Comparison of ENCODE assay signal across 15 cellular contexts in genomic region chr2:9201185-9201891, GRCh38. TPM values are rescaled to one million over a fixed set of nuclear protein-coding genes. Genes with fewer than 3 reads are reported as not detected.
A peak's percentile ranks its signal among the peaks of the same experiment; 100 is the strongest.
DNase-seq lines count a peak whose midpoint lies in the region; ATAC-seq and TF ChIP-seq lines count a peak whose summit lies in the region.
"Had no signal": no experiment of that assay in that cellular context is flagged by ENCODE, and none has a peak within 500 bp of the region (broad histone marks: within the 10 kb centered on the region; RNA-seq: fewer than 3 reads in every experiment).

No MANE protein-coding gene starts in this region.

- no peak overlapping the region for H3K4me3 ChIP-seq in right lobe of liver
- H3K4me3 ChIP-seq: body of pancreas had no signal

- no peaks in the 10 kb centered on the region for H3K36me3 ChIP-seq in right lobe of liver

- peak; percentile 40 to 81 (median 46) for ATAC-seq in right lobe of liver
- no peak for ATAC-seq in GM21619 (IDR thresholded peaks at IDR 0.05; ENCODE audit: unreplicated experiment)
- ATAC-seq in GM18867 (IDR thresholded peaks at IDR 0.05; ENCODE audit: unreplicated experiment), result no peak
- ATAC-seq: activated CD4-positive, CD25-positive, alpha-beta regulatory T cell treated with anti-CD3 and anti-CD28 coated beads, Interleukin-2, amount 50 U/mL, for 24 hours; body of pancreas had no signal

- TF ChIP-seq POLR2A in right lobe of liver (IDR thresholded peaks at IDR 0.05), result no peak

- intact Hi-C loops in right lobe of liver (cut with DNase I), result loop anchor here in 1 of 2 donors (10.0 kb wide), 1 partner anchor 133 kb away; no protein-coding TSS in a partner anchor

- peaks cover 0 to 14% (median 3%) of the 10 kb centered on the region in 4 donors for H3K4me1 ChIP-seq in right lobe of liver

- H3K27ac Mint-ChIP-seq in chondrocyte (ENCODE audit: unreplicated experiment), result peak overlapping the region; percentile 50

- no peaks in the 10 kb centered on the region for H3K36me3 Mint-ChIP-seq in chondrocyte (ENCODE audit: low read depth)

- no peak for TF ChIP-seq CTCF in chondrocyte (IDR thresholded peaks at IDR 0.05)
- TF ChIP-seq CTCF in right lobe of liver (IDR thresholded peaks at IDR 0.05), result no peak

- DNase-seq in AG08396 (ENCODE audit: low spot score), result peak; percentile 74
- DNase-seq in HT-29 (ENCODE audit: low spot score), result peak; percentile 11
- no peak for DNase-seq in chondrocyte (ENCODE audit: low spot score)
- no peak for DNase-seq in right lobe of liver
- no peak for DNase-seq in stimulated activated naive CD4-positive, alpha-beta T cell (lab: John Stamatoyannopoulos, UW)
- DNase-seq in DMS 273 treated with DMSO at 0.1 percent for 48 hours (lab: John Stamatoyannopoulos, UW), result no peak
- DNase-seq: body of pancreas; NCI-H2081; stimulated activated CD4-positive, alpha-beta T cell treated with anti-CD3 and anti-CD28 coated beads, Interleukin-4, amount 100 ng/mL, for 1 hour; stimulated activated naive CD4-positive, alpha-beta T cell treated with Interleukin-2 at 50 U/mL for 16 hours had no signal

- peaks cover 38% of the 10 kb centered on the region for H3K4me1 Mint-ChIP-seq in chondrocyte (ENCODE audit: low read depth)

- H3K27ac ChIP-seq in right lobe of liver, result no peak overlapping the region
- H3K27ac ChIP-seq: body of pancreas, C4-2B, KMS-11 had no signal

- no peaks in the 10 kb centered on the region for H3K9me3 ChIP-seq in right lobe of liver
- H3K9me3 ChIP-seq: body of pancreas had no signal

- H3K9me3 Mint-ChIP-seq in chondrocyte (ENCODE audit: low read depth), result no peaks in the 10 kb centered on the region

- no peaks in the 10 kb centered on the region for H3K27me3 Mint-ChIP-seq in chondrocyte (ENCODE audit: low read depth)

- WGBS in right lobe of liver (ENCODE audit: insufficient coverage, low coverage, low lambda C conversion rate, missing lambda C conversion rate), result 57% methylated on average over 5 of the region's 5 CpGs

- H3K4me3 Mint-ChIP-seq in chondrocyte (ENCODE audit: unreplicated experiment), result no peak overlapping the region

- no peaks in the 10 kb centered on the region for H3K27me3 ChIP-seq in right lobe of liver
- H3K27me3 ChIP-seq: body of pancreas had no signal

RNA-seq across cellular contexts. Expression of gene ASAP2, which starts 5.3 kb away (rescaled TPM):
- total RNA-seq in HT-29 (2014; rRNA removed; shearing (Covaris generic)), result 27.0 and 34.8 TPM in 2 replicates
- 60.7 to 73.2 TPM (median 61.5 TPM) in 3 replicates for total RNA-seq in chondrocyte
- 1 to 10 TPM; 2.4 to 5.2 (median 3.9) TPM for total RNA-seq in right lobe of liver

Comparison
In these comparisons a context has a peak if more than half of its experiments do, and no peak if none do; other contexts are left out.
1. DNase-seq: peak in AG08396 (single experiment) and HT-29 (single experiment); none in chondrocyte (single experiment), right lobe of liver (0 of 3), stimulated activated naive CD4-positive, alpha-beta T cell (0 of 6) and DMS 273 treated with DMSO at 0.1 percent for 48 hours (single experiment).
2. ATAC-seq: peak in right lobe of liver (4 of 4); none in GM21619 (single experiment) and GM18867 (single experiment).